15 cellular contexts compared by ENCODE assay signal in the genomic region with DNA sequence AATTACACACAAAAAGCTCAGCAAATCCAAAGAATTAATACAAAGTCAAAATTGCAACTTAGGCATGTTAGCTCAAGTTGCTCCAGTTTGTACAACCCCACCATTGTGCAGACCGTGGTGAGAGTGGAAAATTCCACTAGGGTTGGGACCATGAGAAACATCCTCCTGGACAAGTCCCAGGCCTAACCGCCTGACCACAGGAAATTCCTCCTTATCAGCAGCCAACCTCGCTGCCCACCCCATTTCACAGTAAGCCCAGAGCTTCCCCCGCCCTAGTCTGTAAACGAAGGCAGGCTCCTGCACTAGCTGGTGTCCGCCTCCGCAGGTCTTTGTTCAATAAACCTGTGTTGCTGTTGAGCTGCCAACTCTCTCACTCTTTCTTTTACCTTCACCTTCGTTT.
DNase-seq lines count a peak whose midpoint lies in the region; ATAC-seq and TF ChIP-seq lines count a peak whose summit lies in the region.
"Had no signal": no experiment of that assay in that cellular context is flagged by ENCODE, and none has a peak within 500 bp of the region (broad histone marks: within the 10 kb centered on the region; RNA-seq: fewer than 3 reads in every experiment).

No MANE protein-coding gene starts in this region.

- no peak for ATAC-seq in HG03439 (IDR thresholded peaks at IDR 0.05; ENCODE audit: unreplicated experiment)
- ATAC-seq: activated CD8-positive, alpha-beta memory T cell treated with anti-CD3 and anti-CD28 coated beads, Interleukin-2, amount 10 ng/mL, durations not matched to agents 7 days and 5 days; activated naive CD4-positive, alpha-beta T cell treated with anti-CD3 and anti-CD28 coated beads, Interleukin-2, amount 50 U/mL, for 72 hours; left colon had no signal

- TF ChIP-seq CTCF in fibroblast of villous mesenchyme (IDR thresholded peaks at IDR 0.05; ENCODE audit: insufficient read depth, low read depth, low read length) = no peak

- DNase-seq in NCI-H748 (lab: John Stamatoyannopoulos, UW; ENCODE audit: unreplicated experiment) = peak; percentile 46
- DNase-seq in NCI-H748 treated with DMSO at 0.1 percent for 48 hours (lab: John Stamatoyannopoulos, UW) = no peak
- peak; percentile 72 for DNase-seq in UCSD-AML1 (lab: John Stamatoyannopoulos, UW; ENCODE audit: unreplicated experiment)
- DNase-seq in fibroblast of villous mesenchyme (ENCODE audit: low read depth) = peak; percentile 98
- DNase-seq in renal cortical epithelial cell (ENCODE audit: low read depth) = peak; percentile 59
- DNase-seq in SKM-1 (lab: John Stamatoyannopoulos, UW; ENCODE audit: unreplicated experiment) = no peak
- no peak for DNase-seq in NCI-H774 (lab: John Stamatoyannopoulos, UW)
- DNase-seq: activated CD8-positive, alpha-beta memory T cell treated with anti-CD3 and anti-CD28 coated beads, Interleukin-2, amount 10 ng/mL, durations not matched to agents 7 days and 5 days; Kasumi-1; left colon; NCI-H2107; nucleus accumbens; upper lobe of left lung had no signal

- H3K4me3 ChIP-seq in fibroblast of villous mesenchyme (ENCODE audit: low read depth, low read length) = no peak overlapping the region
- H3K4me3 ChIP-seq: upper lobe of left lung had no signal

Comparison
In these comparisons a context has a peak if more than half of its experiments do, and no peak if none do; other contexts are left out.
1. DNase-seq: peak in NCI-H748 (single experiment), UCSD-AML1 (single experiment), fibroblast of villous mesenchyme (single experiment) and renal cortical epithelial cell (single experiment); none in NCI-H748 treated with DMSO at 0.1 percent for 48 hours (single experiment), SKM-1 (single experiment) and NCI-H774 (single experiment).